In genomic region chr14:24269368-24269767, GRCh38 we compare ENCODE assay signal across 1 cellular context.
TF ChIP-seq lines count a peak whose summit lies in the region.

No MANE protein-coding gene starts in this region.

TF ChIP-seq in HepG2, 621 proteins besides CTCF, POLR2A, EP300 and RAD21:
- 0 out of 2 replicates have a peak, but pooled peaks have one; percentile 49 for TF ChIP-seq SP4 (CRISPR knock-in tag; IDR thresholded peaks at IDR 0.05)
- no peak for TF ChIP-seq ZNF207 (IDR thresholded peaks at IDR 0.05; ENCODE audit: borderline replicate concordance)
TF ChIP-seq in HepG2: peak in this region for 1.
